11 cellular contexts compared by ENCODE assay signal in the genomic region with DNA sequence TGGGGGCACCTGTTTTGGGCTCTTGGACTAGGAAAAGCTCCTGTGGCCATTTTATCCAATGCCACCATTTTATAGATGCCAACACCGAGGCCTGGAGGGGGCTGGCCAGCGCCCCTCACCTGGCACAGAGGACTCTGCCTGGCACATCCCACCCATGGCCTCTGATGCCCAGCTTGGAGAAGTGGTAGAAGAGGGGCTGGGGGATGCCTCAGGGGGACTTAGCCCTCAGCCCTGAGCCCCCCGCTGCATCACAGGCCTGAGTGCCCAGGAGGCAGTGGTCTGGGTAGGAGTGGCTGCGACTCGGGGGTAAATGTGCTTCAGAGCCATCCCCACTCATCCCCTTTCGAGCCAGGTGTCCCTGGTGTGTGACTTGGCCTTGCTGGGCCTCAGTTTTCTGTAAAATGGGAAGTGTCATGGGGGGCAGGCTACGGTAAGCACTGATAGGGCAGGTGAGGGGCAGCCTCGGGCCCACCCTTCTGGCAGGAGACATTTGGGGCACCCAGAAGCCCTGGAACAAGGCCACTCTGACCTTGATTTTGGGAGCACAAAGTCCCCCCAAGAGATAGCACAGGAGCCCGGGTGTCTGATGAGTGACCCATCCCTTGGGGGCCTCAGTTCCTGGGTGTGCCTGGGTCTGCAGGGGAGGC. TPM values are rescaled to one million over a fixed set of nuclear protein-coding genes. Genes with fewer than 3 reads are reported as not detected.
A peak's percentile ranks its signal among the peaks of the same experiment; 100 is the strongest.
DNase-seq lines count a peak whose midpoint lies in the region; ATAC-seq and TF ChIP-seq lines count a peak whose summit lies in the region.
"Had no signal": no experiment of that assay in that cellular context is flagged by ENCODE, and none has a peak within 500 bp of the region (broad histone marks: within the 10 kb centered on the region; RNA-seq: fewer than 3 reads in every experiment).

No MANE protein-coding gene starts in this region.

- no peak for DNase-seq in activated CD4-positive, alpha-beta T cell treated with anti-CD3 and anti-CD28 coated beads for 36 hours
- DNase-seq in activated CD4-positive, alpha-beta T cell treated with anti-CD3 and anti-CD28 coated beads, Interleukin-2, amount 50 U/mL, for 1 hour: no peak
- DNase-seq in activated B cell treated with CpG ODN at 0.5 μM for 24 hours (no peak), esophagus muscularis mucosa (ENCODE audit: extremely low spot score) (no peak), GM19240 (ENCODE audit: insufficient read length, low spot score) (no peak), nucleus accumbens (lab: John Stamatoyannopoulos, UW) (no peak)
- no peak for DNase-seq in stimulated activated effector memory CD8-positive, alpha-beta T cell treated with anti-CD3 and anti-CD28 coated beads, Interleukin-12 subunit alpha, Interleukin-12 subunit beta, amount 100 ng/mL, for 72 hours (ENCODE audit: low spot score in 2 of 2)
- DNase-seq: activated effector memory CD4-positive, alpha-beta T cell treated with Interleukin-2 at 50 U/mL for 16 hours; effector CD4-positive, alpha-beta T cell; NCI-H1092 had no signal

- peak overlapping the region; percentile 79 for H3K27ac Mint-ChIP-seq in activated CD4-positive, alpha-beta T cell treated with anti-CD3 and anti-CD28 coated beads for 36 hours
- peak overlapping the region; percentile 77 for H3K27ac Mint-ChIP-seq in activated B cell treated with CpG ODN at 0.5 μM for 24 hours
- peak overlapping the region; percentile 84 for H3K27ac Mint-ChIP-seq in stimulated activated effector memory CD8-positive, alpha-beta T cell treated with anti-CD3 and anti-CD28 coated beads, Interleukin-12 subunit alpha, Interleukin-12 subunit beta, amount 100 ng/mL, for 72 hours

- no peaks in the 10 kb centered on the region for H3K9me3 Mint-ChIP-seq in activated CD4-positive, alpha-beta T cell treated with anti-CD3 and anti-CD28 coated beads for 36 hours (ENCODE audit: low read depth)
- no peaks in the 10 kb centered on the region for H3K9me3 Mint-ChIP-seq in activated B cell treated with CpG ODN at 0.5 μM for 24 hours
- no peaks in the 10 kb centered on the region for H3K9me3 Mint-ChIP-seq in stimulated activated effector memory CD8-positive, alpha-beta T cell treated with anti-CD3 and anti-CD28 coated beads, Interleukin-12 subunit alpha, Interleukin-12 subunit beta, amount 100 ng/mL, for 72 hours

- H3K4me3 Mint-ChIP-seq in activated CD4-positive, alpha-beta T cell treated with anti-CD3 and anti-CD28 coated beads for 36 hours: peak overlapping the region; percentile 71
- H3K4me3 Mint-ChIP-seq in activated B cell treated with CpG ODN at 0.5 μM for 24 hours: peak overlapping the region; percentile 65
- H3K4me3 Mint-ChIP-seq in stimulated activated effector memory CD8-positive, alpha-beta T cell treated with anti-CD3 and anti-CD28 coated beads, Interleukin-12 subunit alpha, Interleukin-12 subunit beta, amount 100 ng/mL, for 72 hours: peak overlapping the region; percentile 83

- peaks cover 0 to 7% (median 0%) of the 10 kb centered on the region in 4 donors for H3K36me3 ChIP-seq in esophagus muscularis mucosa

- no peaks in the 10 kb centered on the region for H3K27me3 Mint-ChIP-seq in activated CD4-positive, alpha-beta T cell treated with anti-CD3 and anti-CD28 coated beads for 36 hours
- H3K27me3 Mint-ChIP-seq in activated B cell treated with CpG ODN at 0.5 μM for 24 hours: no peaks in the 10 kb centered on the region

- no peaks in the 10 kb centered on the region for H3K27me3 ChIP-seq in esophagus muscularis mucosa

- intact Hi-C loops in activated CD4-positive, alpha-beta T cell treated with anti-CD3 and anti-CD28 coated beads for 36 hours (cut with DNase I, micrococcal nuclease): no loop called here
- intact Hi-C loops in activated B cell treated with CpG ODN at 0.5 μM for 24 hours (cut with micrococcal nuclease) (no loop called here), esophagus muscularis mucosa (cut with DNase I) (no loop called here)

- 100% methylated on average over 2 of the region's 9 CpGs for WGBS in esophagus muscularis mucosa

- peaks cover 85% of the 10 kb centered on the region for H3K4me1 Mint-ChIP-seq in activated CD4-positive, alpha-beta T cell treated with anti-CD3 and anti-CD28 coated beads for 36 hours
- peaks cover 82% of the 10 kb centered on the region for H3K4me1 Mint-ChIP-seq in activated B cell treated with CpG ODN at 0.5 μM for 24 hours
- peaks cover 85% of the 10 kb centered on the region for H3K4me1 Mint-ChIP-seq in stimulated activated effector memory CD8-positive, alpha-beta T cell treated with anti-CD3 and anti-CD28 coated beads, Interleukin-12 subunit alpha, Interleukin-12 subunit beta, amount 100 ng/mL, for 72 hours

- POLR2A ChIA-PET in activated CD4-positive, alpha-beta T cell treated with anti-CD3 and anti-CD28 coated beads for 36 hours (lab: Charles Lee): no interaction called here
- POLR2A ChIA-PET in activated B cell treated with CpG ODN at 0.5 μM for 24 hours (lab: Charles Lee): interaction anchor here (0.7 to 2.8 kb wide), 7 partner anchors 17 to 1057 kb away, joined by 3 to 10 read pairs (median 4); no protein-coding TSS in a partner anchor

- no peak for TF ChIP-seq CTCF in activated B cell treated with CpG ODN at 0.5 μM for 24 hours (IDR thresholded peaks at IDR 0.05)
- no peak for TF ChIP-seq CTCF in esophagus muscularis mucosa (IDR thresholded peaks at IDR 0.05)

- H3K36me3 Mint-ChIP-seq in activated CD4-positive, alpha-beta T cell treated with anti-CD3 and anti-CD28 coated beads for 36 hours (ENCODE audit: low read depth): peaks cover 26% of the 10 kb centered on the region
- H3K36me3 Mint-ChIP-seq in activated B cell treated with CpG ODN at 0.5 μM for 24 hours (ENCODE audit: low read depth): peaks cover 34% of the 10 kb centered on the region
- peaks cover 55% of the 10 kb centered on the region for H3K36me3 Mint-ChIP-seq in stimulated activated effector memory CD8-positive, alpha-beta T cell treated with anti-CD3 and anti-CD28 coated beads, Interleukin-12 subunit alpha, Interleukin-12 subunit beta, amount 100 ng/mL, for 72 hours

- ATAC-seq in activated CD4-positive, alpha-beta T cell treated with anti-CD3 and anti-CD28 coated beads for 36 hours: no peak
- ATAC-seq in activated B cell treated with CpG ODN at 0.5 μM for 24 hours (ENCODE audit: low read depth) (no peak), GM21529 (IDR thresholded peaks at IDR 0.05; ENCODE audit: unreplicated experiment) (no peak)
- no peak for ATAC-seq in stimulated activated effector memory CD8-positive, alpha-beta T cell treated with anti-CD3 and anti-CD28 coated beads, Interleukin-12 subunit alpha, Interleukin-12 subunit beta, amount 100 ng/mL, for 72 hours

- TF ChIP-seq EP300 in esophagus muscularis mucosa (IDR thresholded peaks at IDR 0.05): no peak

- TF ChIP-seq POLR2A in esophagus muscularis mucosa (IDR thresholded peaks at IDR 0.05; ENCODE audit: low read depth): no peak

- CTCF ChIA-PET in activated CD4-positive, alpha-beta T cell treated with anti-CD3 and anti-CD28 coated beads for 36 hours (lab: Charles Lee): interaction anchor here (0.6 to 6.3 kb wide), 5 partner anchors 13 to 997 kb away, joined by 3 to 41 read pairs (median 3); no protein-coding TSS in a partner anchor
- CTCF ChIA-PET in activated B cell treated with CpG ODN at 0.5 μM for 24 hours (lab: Charles Lee): interaction anchor here (1.4 kb wide), 1 partner anchor 31 kb away, joined by 4 read pairs; no protein-coding TSS in a partner anchor

- H3K9me3 ChIP-seq in esophagus muscularis mucosa: no peaks in the 10 kb centered on the region

- H3K4me3 ChIP-seq in esophagus muscularis mucosa: no peak overlapping the region

- peak overlapping the region; percentile 39 to 59 (median 44) for H3K27ac ChIP-seq in esophagus muscularis mucosa (replicated peaks in 1 of 4)

- H3K4me1 ChIP-seq in esophagus muscularis mucosa: peaks cover 85 to 97% (median 92%) of the 10 kb centered on the region in 4 donors

RNA-seq across cellular contexts. Expression of a gene that starts 22.5 kb away (rescaled TPM):
- total RNA-seq in activated CD4-positive, alpha-beta T cell treated with anti-CD3 and anti-CD28 coated beads for 36 hours: 10 to 100 TPM; 29.2 to 32.7 TPM
- total RNA-seq in activated B cell treated with CpG ODN at 0.5 μM for 24 hours: 46.7 and 50.7 TPM in 2 replicates
- 10 to 100 TPM; 24.9 to 49.4 (median 41.8) TPM for total RNA-seq in esophagus muscularis mucosa

RNA-seq across cellular contexts. Expression of a gene that starts 59.3 kb away (rescaled TPM):
- total RNA-seq in activated CD4-positive, alpha-beta T cell treated with anti-CD3 and anti-CD28 coated beads for 36 hours: 1 to 10 TPM; 1.3 to 1.5 TPM
- 1.6 and 2.0 TPM in 2 replicates for total RNA-seq in activated B cell treated with CpG ODN at 0.5 μM for 24 hours
- total RNA-seq in esophagus muscularis mucosa: 10 to 100 TPM in 1 of 4 donors, 1 to 10 TPM in 3; 5.8 to 15.6 (median 9.5) TPM
